ENCODE assay signal across 1 cellular context in genomic region chr4:78136109-78137081, GRCh38.
TF ChIP-seq lines count a peak whose summit lies in the region.

No MANE protein-coding gene starts in this region.

TF ChIP-seq in HepG2, 621 proteins besides CTCF, POLR2A, EP300 and RAD21 (continued from another document):
- TF ChIP-seq, protein P1, sequence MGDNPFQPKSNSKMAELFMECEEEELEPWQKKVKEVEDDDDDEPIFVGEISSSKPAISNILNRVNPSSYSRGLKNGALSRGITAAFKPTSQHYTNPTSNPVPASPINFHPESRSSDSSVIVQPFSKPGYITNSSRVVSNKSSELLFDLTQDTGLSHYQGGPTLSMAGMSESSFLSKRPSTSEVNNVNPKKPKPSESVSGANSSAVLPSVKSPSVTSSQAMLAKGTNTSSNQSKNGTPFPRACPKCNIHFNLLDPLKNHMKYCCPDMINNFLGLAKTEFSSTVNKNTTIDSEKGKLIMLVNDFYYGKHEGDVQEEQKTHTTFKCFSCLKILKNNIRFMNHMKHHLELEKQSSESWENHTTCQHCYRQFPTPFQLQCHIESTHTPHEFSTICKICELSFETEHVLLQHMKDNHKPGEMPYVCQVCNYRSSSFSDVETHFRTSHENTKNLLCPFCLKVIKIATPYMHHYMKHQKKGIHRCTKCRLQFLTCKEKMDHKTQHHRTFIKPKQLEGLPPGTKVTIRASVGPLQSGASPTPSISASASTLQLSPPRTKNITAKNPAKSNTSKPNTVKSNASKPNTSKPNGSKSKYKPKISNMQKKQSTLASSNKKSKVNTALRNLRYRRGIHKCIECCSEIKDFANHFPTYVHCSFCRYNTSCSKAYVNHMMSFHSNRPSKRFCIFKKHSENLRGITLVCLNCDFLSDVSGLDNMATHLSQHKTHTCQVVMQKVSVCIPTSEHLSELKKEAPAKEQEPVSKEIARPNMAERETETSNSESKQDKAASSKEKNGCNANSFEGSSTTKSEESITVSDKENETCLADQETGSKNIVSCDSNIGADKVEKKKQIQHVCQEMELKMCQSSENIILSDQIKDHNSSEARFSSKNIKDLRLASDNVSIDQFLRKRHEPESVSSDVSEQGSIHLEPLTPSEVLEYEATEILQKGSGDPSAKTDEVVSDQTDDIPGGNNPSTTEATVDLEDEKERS (CRISPR knock-in tag; IDR thresholded peaks at IDR 0.05), result 0 out of 2 replicates have a peak, but pooled peaks have one; percentile 19
- no peak for TF ChIP-seq FOXM1 (CRISPR knock-in tag; IDR thresholded peaks at IDR 0.05)
- no peak for TF ChIP-seq PAX8 (CRISPR knock-in tag; IDR thresholded peaks at IDR 0.05; ENCODE audit: borderline replicate concordance)
- peak; percentile 79 for TF ChIP-seq ASH2L (IDR thresholded peaks at IDR 0.05; ENCODE audit: insufficient read length, low read depth, low read length)
- peak; percentile 4; the same call in 1 of the 2 replicates for TF ChIP-seq RCOR2 (CRISPR knock-in tag; IDR thresholded peaks at IDR 0.05)
- 0 out of 2 replicates have a peak, but pooled peaks have one; percentile 12 for TF ChIP-seq ZNF343 (CRISPR knock-in tag; IDR thresholded peaks at IDR 0.05)
- TF ChIP-seq NR2F1 (CRISPR knock-in tag; IDR thresholded peaks at IDR 0.05), result peak in 1 of 2 experiments; percentile 59; a peak in 1 of 4 replicates
- peak; percentile 52; the same call in 1 of the 2 replicates for TF ChIP-seq FOXJ3 (CRISPR knock-in tag; IDR thresholded peaks at IDR 0.05; ENCODE audit: borderline replicate concordance)
- TF ChIP-seq BCL6 (CRISPR knock-in tag; IDR thresholded peaks at IDR 0.05), result peak; percentile 54
- TF ChIP-seq GTF3A (CRISPR knock-in tag; conservative IDR thresholded peaks at IDR 0.05), result no peak
- no peak for TF ChIP-seq MAZ (IDR thresholded peaks at IDR 0.05; ENCODE audit: borderline replicate concordance, low read depth, low read length)
- TF ChIP-seq MAZ (CRISPR knock-in tag; IDR thresholded peaks at IDR 0.05; ENCODE audit: low read depth), result no peak
- 0 out of 2 replicates have a peak, but pooled peaks have one; percentile 21 for TF ChIP-seq DMAP1 (CRISPR knock-in tag; IDR thresholded peaks at IDR 0.05)
- peak; percentile 68; the same call in 1 of the 2 replicates for TF ChIP-seq EHMT2 (IDR thresholded peaks at IDR 0.05; ENCODE audit: borderline replicate concordance, low read depth, low read length)
- TF ChIP-seq ZNF556 (CRISPR knock-in tag; IDR thresholded peaks at IDR 0.05; ENCODE audit: borderline replicate concordance), result peak; percentile 77; the same call in 1 of the 2 replicates
- TF ChIP-seq ELF3 (CRISPR knock-in tag; IDR thresholded peaks at IDR 0.05), result peak; percentile 70
- peak; percentile 29; the same call in 1 of the 2 replicates for TF ChIP-seq MED1 (CRISPR knock-in tag; IDR thresholded peaks at IDR 0.05)
- no peak for TF ChIP-seq TERF1 (CRISPR knock-in tag; IDR thresholded peaks at IDR 0.05)
- no peak for TF ChIP-seq ZFP82 (CRISPR knock-in tag; IDR thresholded peaks at IDR 0.05; ENCODE audit: borderline replicate concordance)
- TF ChIP-seq PRPF4 (IDR thresholded peaks at IDR 0.05; ENCODE audit: low read depth, low read length, poor library complexity, severe bottlenecking), result no peak
- TF ChIP-seq, protein P2, sequence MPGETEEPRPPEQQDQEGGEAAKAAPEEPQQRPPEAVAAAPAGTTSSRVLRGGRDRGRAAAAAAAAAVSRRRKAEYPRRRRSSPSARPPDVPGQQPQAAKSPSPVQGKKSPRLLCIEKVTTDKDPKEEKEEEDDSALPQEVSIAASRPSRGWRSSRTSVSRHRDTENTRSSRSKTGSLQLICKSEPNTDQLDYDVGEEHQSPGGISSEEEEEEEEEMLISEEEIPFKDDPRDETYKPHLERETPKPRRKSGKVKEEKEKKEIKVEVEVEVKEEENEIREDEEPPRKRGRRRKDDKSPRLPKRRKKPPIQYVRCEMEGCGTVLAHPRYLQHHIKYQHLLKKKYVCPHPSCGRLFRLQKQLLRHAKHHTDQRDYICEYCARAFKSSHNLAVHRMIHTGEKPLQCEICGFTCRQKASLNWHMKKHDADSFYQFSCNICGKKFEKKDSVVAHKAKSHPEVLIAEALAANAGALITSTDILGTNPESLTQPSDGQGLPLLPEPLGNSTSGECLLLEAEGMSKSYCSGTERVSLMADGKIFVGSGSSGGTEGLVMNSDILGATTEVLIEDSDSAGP (CRISPR knock-in tag; IDR thresholded peaks at IDR 0.05; ENCODE audit: borderline replicate concordance), result 0 out of 2 replicates have a peak, but pooled peaks have one; percentile 24
- peak; percentile 34; the same call in 1 of the 2 replicates for TF ChIP-seq REPIN1 (CRISPR knock-in tag; IDR thresholded peaks at IDR 0.05; ENCODE audit: borderline replicate concordance, low read depth)
- peak; percentile 68 for TF ChIP-seq PHF21A (CRISPR knock-in tag; IDR thresholded peaks at IDR 0.05)
- no peak for TF ChIP-seq U2AF2 (IDR thresholded peaks at IDR 0.05; ENCODE audit: low read depth, low read length)
- TF ChIP-seq TEAD3 (CRISPR knock-in tag; optimal IDR thresholded peaks at IDR 0.05; ENCODE audit: borderline replicate concordance), result peak; percentile 71
- peak; percentile 76; the same call in 1 of the 2 replicates for TF ChIP-seq ZNF749 (CRISPR knock-in tag; IDR thresholded peaks at IDR 0.05; ENCODE audit: borderline replicate concordance)
- TF ChIP-seq GATAD2A (CRISPR knock-in tag; IDR thresholded peaks at IDR 0.05), result peak; percentile 85
- no peak for TF ChIP-seq ZSCAN31 (CRISPR knock-in tag; IDR thresholded peaks at IDR 0.05; ENCODE audit: low read depth)
- no peak for TF ChIP-seq RBM22 (optimal IDR thresholded peaks at IDR 0.05; ENCODE audit: low read length)
- TF ChIP-seq, protein P3, sequence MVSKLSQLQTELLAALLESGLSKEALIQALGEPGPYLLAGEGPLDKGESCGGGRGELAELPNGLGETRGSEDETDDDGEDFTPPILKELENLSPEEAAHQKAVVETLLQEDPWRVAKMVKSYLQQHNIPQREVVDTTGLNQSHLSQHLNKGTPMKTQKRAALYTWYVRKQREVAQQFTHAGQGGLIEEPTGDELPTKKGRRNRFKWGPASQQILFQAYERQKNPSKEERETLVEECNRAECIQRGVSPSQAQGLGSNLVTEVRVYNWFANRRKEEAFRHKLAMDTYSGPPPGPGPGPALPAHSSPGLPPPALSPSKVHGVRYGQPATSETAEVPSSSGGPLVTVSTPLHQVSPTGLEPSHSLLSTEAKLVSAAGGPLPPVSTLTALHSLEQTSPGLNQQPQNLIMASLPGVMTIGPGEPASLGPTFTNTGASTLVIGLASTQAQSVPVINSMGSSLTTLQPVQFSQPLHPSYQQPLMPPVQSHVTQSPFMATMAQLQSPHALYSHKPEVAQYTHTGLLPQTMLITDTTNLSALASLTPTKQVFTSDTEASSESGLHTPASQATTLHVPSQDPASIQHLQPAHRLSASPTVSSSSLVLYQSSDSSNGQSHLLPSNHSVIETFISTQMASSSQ (IDR thresholded peaks at IDR 0.05; ENCODE audit: low read depth), result peak; percentile 83
- TF ChIP-seq, protein P3 (CRISPR knock-in tag; IDR thresholded peaks at IDR 0.05; ENCODE audit: borderline replicate concordance), result peak; percentile 94
- no peak for TF ChIP-seq ZNF101 (CRISPR knock-in tag; IDR thresholded peaks at IDR 0.05; ENCODE audit: borderline replicate concordance, low read depth)
- TF ChIP-seq, protein P4, sequence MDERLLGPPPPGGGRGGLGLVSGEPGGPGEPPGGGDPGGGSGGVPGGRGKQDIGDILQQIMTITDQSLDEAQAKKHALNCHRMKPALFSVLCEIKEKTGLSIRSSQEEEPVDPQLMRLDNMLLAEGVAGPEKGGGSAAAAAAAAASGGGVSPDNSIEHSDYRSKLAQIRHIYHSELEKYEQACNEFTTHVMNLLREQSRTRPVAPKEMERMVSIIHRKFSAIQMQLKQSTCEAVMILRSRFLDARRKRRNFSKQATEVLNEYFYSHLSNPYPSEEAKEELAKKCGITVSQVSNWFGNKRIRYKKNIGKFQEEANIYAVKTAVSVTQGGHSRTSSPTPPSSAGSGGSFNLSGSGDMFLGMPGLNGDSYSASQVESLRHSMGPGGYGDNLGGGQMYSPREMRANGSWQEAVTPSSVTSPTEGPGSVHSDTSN (CRISPR knock-in tag; IDR thresholded peaks at IDR 0.05), result no peak
- TF ChIP-seq ZNF354B (CRISPR knock-in tag; IDR thresholded peaks at IDR 0.05), result no peak
- TF ChIP-seq, protein P5, sequence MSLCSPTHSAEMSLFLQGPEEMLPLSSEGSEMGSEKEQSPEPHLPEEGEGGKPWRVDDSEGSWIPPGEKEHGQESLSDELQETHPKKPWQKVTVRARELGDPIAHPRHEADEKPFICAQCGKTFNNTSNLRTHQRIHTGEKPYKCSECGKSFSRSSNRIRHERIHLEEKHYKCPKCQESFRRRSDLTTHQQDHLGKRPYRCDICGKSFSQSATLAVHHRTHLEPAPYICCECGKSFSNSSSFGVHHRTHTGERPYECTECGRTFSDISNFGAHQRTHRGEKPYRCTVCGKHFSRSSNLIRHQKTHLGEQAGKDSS (CRISPR knock-in tag; IDR thresholded peaks at IDR 0.05; ENCODE audit: borderline replicate concordance, low read depth), result 0 out of 2 replicates have a peak, but pooled peaks have one; percentile 6
- TF ChIP-seq, protein P6, sequence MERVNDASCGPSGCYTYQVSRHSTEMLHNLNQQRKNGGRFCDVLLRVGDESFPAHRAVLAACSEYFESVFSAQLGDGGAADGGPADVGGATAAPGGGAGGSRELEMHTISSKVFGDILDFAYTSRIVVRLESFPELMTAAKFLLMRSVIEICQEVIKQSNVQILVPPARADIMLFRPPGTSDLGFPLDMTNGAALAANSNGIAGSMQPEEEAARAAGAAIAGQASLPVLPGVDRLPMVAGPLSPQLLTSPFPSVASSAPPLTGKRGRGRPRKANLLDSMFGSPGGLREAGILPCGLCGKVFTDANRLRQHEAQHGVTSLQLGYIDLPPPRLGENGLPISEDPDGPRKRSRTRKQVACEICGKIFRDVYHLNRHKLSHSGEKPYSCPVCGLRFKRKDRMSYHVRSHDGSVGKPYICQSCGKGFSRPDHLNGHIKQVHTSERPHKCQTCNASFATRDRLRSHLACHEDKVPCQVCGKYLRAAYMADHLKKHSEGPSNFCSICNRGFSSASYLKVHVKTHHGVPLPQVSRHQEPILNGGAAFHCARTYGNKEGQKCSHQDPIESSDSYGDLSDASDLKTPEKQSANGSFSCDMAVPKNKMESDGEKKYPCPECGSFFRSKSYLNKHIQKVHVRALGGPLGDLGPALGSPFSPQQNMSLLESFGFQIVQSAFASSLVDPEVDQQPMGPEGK (CRISPR knock-in tag; IDR thresholded peaks at IDR 0.05), result no peak
- peak; percentile 37 to 70; a peak in 3 of 4 replicates for TF ChIP-seq MAFK (conservative IDR thresholded peaks at IDR 0.05 in 1 of 2, IDR thresholded peaks at IDR 0.05 in 1 of 2; ENCODE audit: low read length in 2 of 2)
- TF ChIP-seq SAP130 (CRISPR knock-in tag; IDR thresholded peaks at IDR 0.05; ENCODE audit: low read depth), result peak; percentile 70
- TF ChIP-seq POLR2G (IDR thresholded peaks at IDR 0.05; ENCODE audit: low read depth, low read length), result peak; percentile 36; the same call in 1 of the 2 replicates
- no peak for TF ChIP-seq ZC3H4 (CRISPR knock-in tag; IDR thresholded peaks at IDR 0.05; ENCODE audit: borderline replicate concordance)
- TF ChIP-seq FOSL1 (CRISPR knock-in tag; IDR thresholded peaks at IDR 0.05; ENCODE audit: borderline replicate concordance), result peak; percentile 74; the same call in 1 of the 2 replicates
